29 cellular contexts compared by ENCODE assay signal in the genomic region with DNA sequence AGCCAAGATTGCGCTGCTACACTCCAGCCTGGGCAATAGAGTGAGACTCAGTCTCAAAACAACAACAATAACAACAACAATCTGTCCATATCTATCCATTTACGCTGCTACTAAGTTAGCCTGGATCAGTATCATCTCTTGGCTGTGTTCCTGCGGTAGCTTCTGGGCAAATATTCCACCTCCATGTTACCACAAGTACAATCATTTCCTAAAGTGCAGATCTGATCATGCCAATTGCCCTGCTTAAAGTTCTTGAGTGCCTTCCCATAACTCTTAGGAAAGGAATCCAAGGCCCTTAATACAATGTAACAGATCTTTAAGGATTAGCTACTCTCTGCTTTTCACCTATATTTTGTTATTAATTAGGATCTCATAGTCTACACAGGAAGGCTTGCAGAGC. TPM values are rescaled to one million over a fixed set of nuclear protein-coding genes. Genes with fewer than 3 reads are reported as not detected.
"Had no signal": no experiment of that assay in that cellular context is flagged by ENCODE, and none has a peak within 500 bp of the region (broad histone marks: within the 10 kb centered on the region; RNA-seq: fewer than 3 reads in every experiment).

No MANE protein-coding gene starts in this region.

- ATAC-seq: esophagus mucosa, gastrocnemius medialis, gastroesophageal sphincter, heart left ventricle, heart right ventricle had no signal

- H3K27ac ChIP-seq: colonic mucosa, coronary artery, dorsolateral prefrontal cortex, epithelial cell of prostate, esophagus muscularis mucosa, esophagus squamous epithelium, gastrocnemius medialis, gastroesophageal sphincter, heart left ventricle, heart right ventricle had no signal

- H3K9me3 Mint-ChIP-seq: dendritic cell treated with granulocyte-macrophage colony-stimulating factor and Interleukin-4, amounts not matched to agents 40 ng/mL and 50 ng/mL, for 4 days; effector memory CD8-positive, alpha-beta T cell had no signal

- H3K36me3 ChIP-seq: colonic mucosa, esophagus muscularis mucosa, esophagus squamous epithelium, gastrocnemius medialis, gastroesophageal sphincter, heart left ventricle, heart right ventricle had no signal

- H3K9me3 ChIP-seq: colonic mucosa, esophagus muscularis mucosa, esophagus squamous epithelium had no signal

- H3K4me3 Mint-ChIP-seq: dendritic cell treated with granulocyte-macrophage colony-stimulating factor and Interleukin-4, amounts not matched to agents 40 ng/mL and 50 ng/mL, for 4 days; endodermal cell had no signal

- FAIRE-seq: colon, endometrium, endothelial cell of umbilical vein, frontal cortex had no signal

- H3K27me3 ChIP-seq: colonic mucosa, dorsolateral prefrontal cortex, esophagus muscularis mucosa, esophagus squamous epithelium, gastrocnemius medialis, heart left ventricle, heart right ventricle had no signal

- DNase-seq: colonic mucosa; cortex of kidney; dermis blood vessel endothelial cell; dorsolateral prefrontal cortex; effector CD4-positive, alpha-beta T cell; effector CD8-positive, alpha-beta T cell; effector memory CD4-positive, alpha-beta T cell; effector memory CD8-positive, alpha-beta T cell; endodermal cell; erythroblast; esophagus squamous epithelium; foreskin fibroblast; foreskin melanocyte; gastrocnemius medialis; glutamatergic neuron; head of caudate nucleus; heart left ventricle; heart right ventricle had no signal

- H3K27ac Mint-ChIP-seq: dendritic cell treated with granulocyte-macrophage colony-stimulating factor and Interleukin-4, amounts not matched to agents 40 ng/mL and 50 ng/mL, for 4 days; endodermal cell had no signal

- H3K4me3 ChIP-seq: colonic mucosa, coronary artery, dorsolateral prefrontal cortex, esophagus muscularis mucosa, esophagus squamous epithelium, gastrocnemius medialis, gastroesophageal sphincter, heart left ventricle, heart right ventricle had no signal

- H3K4me1 ChIP-seq: colonic mucosa, esophagus muscularis mucosa, gastrocnemius medialis, gastroesophageal sphincter, heart left ventricle had no signal

- H3K27me3 Mint-ChIP-seq: dendritic cell treated with granulocyte-macrophage colony-stimulating factor and Interleukin-4, amounts not matched to agents 40 ng/mL and 50 ng/mL, for 4 days; effector memory CD8-positive, alpha-beta T cell had no signal

RNA-seq across cellular contexts. Expression of gene PPP2R2B, which starts 15.4 kb away (rescaled TPM):
- total RNA-seq: dermis blood vessel endothelial cell, dermis microvascular lymphatic vessel endothelial cell, endothelial cell of umbilical vein had no signal
- polyA plus RNA-seq: endothelial cell of umbilical vein had no signal
